ENCODE assay signal across 26 cellular contexts in genomic region chr7:6432786-6433185, GRCh38.
"Had no signal": no experiment of that assay in that cellular context is flagged by ENCODE, and none has a peak within 500 bp of the region (broad histone marks: within the 10 kb centered on the region; RNA-seq: fewer than 3 reads in every experiment).

No MANE protein-coding gene starts in this region.

- H3K36me3 Mint-ChIP-seq: natural killer cell treated with Interleukin-12 subunit alpha and Interleukin-12 subunit beta and Interleukin-15 and Interleukin-18, amount 100 ng/mL, for 72 hours had no signal

- H3K4me3 ChIP-seq: adrenal gland, colonic mucosa, esophagus squamous epithelium, gastrocnemius medialis, left ventricle myocardium inferior, pancreas, thyroid gland, upper lobe of right lung had no signal

- H3K9me3 Mint-ChIP-seq: activated CD4-positive, alpha-beta T cell treated with anti-CD3 and anti-CD28 coated beads, Interleukin-2, amount 10 ng/mL, durations not matched to agents 24 days and 14 days; activated CD8-positive, alpha-beta T cell treated with anti-CD3 and anti-CD28 coated beads for 36 hours; activated T-helper 17 cell treated with anti-CD3 and anti-CD28 coated beads, Interleukin-2, amount 50 U/mL, for 72 hours; central memory CD8-positive, alpha-beta T cell; endodermal cell; mesothelial cell of epicardium; natural killer cell treated with Interleukin-12 subunit alpha and Interleukin-12 subunit beta and Interleukin-15 and Interleukin-18, amount 100 ng/mL, for 72 hours had no signal

- H3K4me3 Mint-ChIP-seq: activated CD4-positive, alpha-beta T cell treated with anti-CD3 and anti-CD28 coated beads, Interleukin-2, amount 10 ng/mL, durations not matched to agents 24 days and 14 days; activated CD8-positive, alpha-beta memory T cell treated with anti-CD3 and anti-CD28 coated beads, Interleukin-2, amount 10 ng/mL, durations not matched to agents 7 days and 5 days; activated CD8-positive, alpha-beta T cell treated with anti-CD3 and anti-CD28 coated beads for 36 hours; activated naive CD8-positive, alpha-beta T cell; activated T-helper 17 cell treated with anti-CD3 and anti-CD28 coated beads, Interleukin-2, amount 50 U/mL, for 72 hours; central memory CD8-positive, alpha-beta T cell; endodermal cell; mesothelial cell of epicardium; natural killer cell treated with Interleukin-12 subunit alpha and Interleukin-12 subunit beta and Interleukin-15 and Interleukin-18, amount 100 ng/mL, for 72 hours had no signal

- H3K27me3 ChIP-seq: adrenal gland, colonic mucosa, esophagus squamous epithelium, gastrocnemius medialis, pancreas, thyroid gland, upper lobe of right lung had no signal

- ATAC-seq: activated CD8-positive, alpha-beta memory T cell treated with anti-CD3 and anti-CD28 coated beads, Interleukin-2, amount 10 ng/mL, durations not matched to agents 7 days and 5 days; activated CD8-positive, alpha-beta T cell treated with anti-CD3 and anti-CD28 coated beads for 36 hours; activated T-helper 17 cell treated with anti-CD3 and anti-CD28 coated beads, Interleukin-2, amount 50 U/mL, for 72 hours; gastrocnemius medialis; natural killer cell treated with Interleukin-12 subunit alpha and Interleukin-12 subunit beta and Interleukin-15 and Interleukin-18, amount 100 ng/mL, for 72 hours; pancreas; right cardiac atrium; stimulated activated naive CD8-positive, alpha-beta T cell treated with anti-CD3 and anti-CD28 coated beads, Interleukin-15, Interleukin-2, amounts not matched to agents 100 U/mL and 50 U/mL, for 24 hours; upper lobe of right lung had no signal

- H3K4me1 Mint-ChIP-seq: endodermal cell had no signal

- DNase-seq: activated CD4-positive, alpha-beta T cell treated with anti-CD3 and anti-CD28 coated beads, Interleukin-2, amount 10 ng/mL, durations not matched to agents 24 days and 14 days; activated CD8-positive, alpha-beta memory T cell treated with anti-CD3 and anti-CD28 coated beads, Interleukin-2, amount 10 ng/mL, durations not matched to agents 7 days and 5 days; activated CD8-positive, alpha-beta T cell treated with anti-CD3 and anti-CD28 coated beads for 36 hours; activated naive CD4-positive, alpha-beta T cell; activated T-cell treated with anti-CD3 and anti-CD28 coated beads for 4 hours; adrenal gland; colonic mucosa; endodermal cell; esophagus squamous epithelium; gastrocnemius medialis; hippocampal formation; kidney glomerular epithelial cell; left ventricle myocardium inferior; pancreas; right cardiac atrium; stimulated activated CD4-positive, alpha-beta T cell treated with anti-CD3 and anti-CD28 coated beads, Interleukin-12 subunit alpha, Interleukin-12 subunit beta, amount 100 ng/mL, for 4 hours; stimulated activated CD4-positive, alpha-beta T cell treated with anti-CD3 and anti-CD28 coated beads, Interleukin-4, amount 100 ng/mL, for 4 hours; stimulated activated naive CD8-positive, alpha-beta T cell treated with anti-CD3 and anti-CD28 coated beads, Interleukin-15, Interleukin-2, amounts not matched to agents 100 U/mL and 50 U/mL, for 24 hours; T-helper 1 cell; thyroid gland; upper lobe of right lung had no signal

- H3K4me1 ChIP-seq: colonic mucosa had no signal

- H3K27me3 Mint-ChIP-seq: activated CD4-positive, alpha-beta T cell treated with anti-CD3 and anti-CD28 coated beads, Interleukin-2, amount 10 ng/mL, durations not matched to agents 24 days and 14 days; activated CD8-positive, alpha-beta memory T cell treated with anti-CD3 and anti-CD28 coated beads, Interleukin-2, amount 10 ng/mL, durations not matched to agents 7 days and 5 days; activated CD8-positive, alpha-beta T cell treated with anti-CD3 and anti-CD28 coated beads for 36 hours; activated naive CD8-positive, alpha-beta T cell; activated T-helper 17 cell treated with anti-CD3 and anti-CD28 coated beads, Interleukin-2, amount 50 U/mL, for 72 hours; central memory CD8-positive, alpha-beta T cell; natural killer cell treated with Interleukin-12 subunit alpha and Interleukin-12 subunit beta and Interleukin-15 and Interleukin-18, amount 100 ng/mL, for 72 hours had no signal

- H3K9me3 ChIP-seq: adrenal gland, colonic mucosa, esophagus squamous epithelium, gastrocnemius medialis, left ventricle myocardium inferior, pancreas, thyroid gland, upper lobe of right lung had no signal

- H3K27ac ChIP-seq: colonic mucosa, thyroid gland, upper lobe of right lung had no signal

- H3K27ac Mint-ChIP-seq: activated CD4-positive, alpha-beta T cell treated with anti-CD3 and anti-CD28 coated beads, Interleukin-2, amount 10 ng/mL, durations not matched to agents 24 days and 14 days; activated CD8-positive, alpha-beta memory T cell treated with anti-CD3 and anti-CD28 coated beads, Interleukin-2, amount 10 ng/mL, durations not matched to agents 7 days and 5 days; activated CD8-positive, alpha-beta T cell treated with anti-CD3 and anti-CD28 coated beads for 36 hours; activated naive CD8-positive, alpha-beta T cell; activated T-helper 17 cell treated with anti-CD3 and anti-CD28 coated beads, Interleukin-2, amount 50 U/mL, for 72 hours; endodermal cell; mesothelial cell of epicardium had no signal

- H3K36me3 ChIP-seq: colonic mucosa had no signal
